In genomic region chr12:132445884-132446471, GRCh38 we compare ENCODE assay signal across 8 cellular contexts. TPM values are rescaled to one million over a fixed set of nuclear protein-coding genes. Genes with fewer than 3 reads are reported as not detected.
DNase-seq lines count a peak whose midpoint lies in the region; TF ChIP-seq lines count a peak whose summit lies in the region.

No MANE protein-coding gene starts in this region.

- DNase-seq in breast epithelium (ENCODE audit: low spot score in 2 of 2) (peak in 1 of 2 donors; percentile 76), MCF 10A (ENCODE audit: unreplicated experiment) (no peak), SHP77 (lab: John Stamatoyannopoulos, UW) (peak; percentile 99 to 100), adipocyte (ENCODE audit: low read depth) (no peak), tibial nerve (ENCODE audit: low spot score in 2 of 2) (no peak), retina (no peak)
- peak; percentile 58 to 64 for DNase-seq in stimulated activated CD4-positive, alpha-beta T cell treated with anti-CD3 and anti-CD28 coated beads, Interleukin-2, amount 100 ng/mL, for 24 hours

- no peaks in the 10 kb centered on the region for H3K36me3 ChIP-seq in breast epithelium
- no peaks in the 10 kb centered on the region for H3K36me3 ChIP-seq in adipocyte (ENCODE audit: control insufficient read depth, insufficient read depth, low read length, severe bottlenecking)
- H3K36me3 ChIP-seq in iPS-18a (ENCODE audit: control insufficient read depth, low read depth, low read length): no peaks in the 10 kb centered on the region
- H3K36me3 ChIP-seq in tibial nerve: no peaks in the 10 kb centered on the region

- TF ChIP-seq POLR2A in breast epithelium (IDR thresholded peaks at IDR 0.05) (no peak), tibial nerve (IDR thresholded peaks at IDR 0.05) (no peak)

- H3K36me3 Mint-ChIP-seq in MCF 10A (ENCODE audit: insufficient read depth, unreplicated experiment): no peaks in the 10 kb centered on the region

- no peaks in the 10 kb centered on the region for H3K4me1 ChIP-seq in breast epithelium
- H3K4me1 ChIP-seq in adipocyte (ENCODE audit: control insufficient read depth, insufficient read depth, low read length): peaks cover 21% of the 10 kb centered on the region
- H3K4me1 ChIP-seq in iPS-18a (ENCODE audit: control insufficient read depth, low read depth, low read length): no peaks in the 10 kb centered on the region
- H3K4me1 ChIP-seq in tibial nerve: peaks cover 0 to 15% (median 0%) of the 10 kb centered on the region in 4 donors

- peaks cover 43% of the 10 kb centered on the region for H3K27me3 Mint-ChIP-seq in MCF 10A (ENCODE audit: insufficient read depth, unreplicated experiment)

- peak overlapping the region; percentile 12 to 67 (median 50) for H3K4me3 ChIP-seq in breast epithelium
- peak overlapping the region; percentile 70 for H3K4me3 ChIP-seq in adipocyte (ENCODE audit: low read length)
- H3K4me3 ChIP-seq in iPS-18a (ENCODE audit: low read length): peak overlapping the region; percentile 79
- peak overlapping the region in 2 of 4 donors; percentile 14 to 35 for H3K4me3 ChIP-seq in tibial nerve

- no peaks in the 10 kb centered on the region for H3K9me3 Mint-ChIP-seq in MCF 10A (ENCODE audit: unreplicated experiment)

- no peak for TF ChIP-seq CTCF in breast epithelium (IDR thresholded peaks at IDR 0.05)
- no peak for TF ChIP-seq CTCF in MCF 10A (IDR thresholded peaks at IDR 0.05; ENCODE audit: unreplicated experiment)
- no peak for TF ChIP-seq CTCF in tibial nerve (IDR thresholded peaks at IDR 0.05)

- H3K27me3 ChIP-seq in breast epithelium (peaks cover 0 to 13% of the 10 kb centered on the region in 2 donors), adipocyte (replicated peaks; ENCODE audit: control insufficient read depth, insufficient read depth, low read length) (peaks cover 23% of the 10 kb centered on the region), iPS-18a (ENCODE audit: control insufficient read depth, insufficient read depth, low read length) (peaks cover 53% of the 10 kb centered on the region), tibial nerve (peaks cover 0 to 19% of the 10 kb centered on the region in 2 donors)

- no peak overlapping the region for H3K4me3 Mint-ChIP-seq in MCF 10A (ENCODE audit: unreplicated experiment)

- H3K4me1 Mint-ChIP-seq in MCF 10A (ENCODE audit: insufficient read depth, unreplicated experiment): no peaks in the 10 kb centered on the region

- no TSS peak for BruUV-seq in MCF 10A (replicated peaks; lab: Mats Ljungman, UMichigan)

- CTCF ChIA-PET in MCF 10A (lab: Yijun Ruan, JAX): interaction anchor here (0.5 to 0.6 kb wide), 2 partner anchors 15 to 16 kb away, joined by 3 to 4 read pairs; no protein-coding TSS in a partner anchor

- TF ChIP-seq EP300 in tibial nerve (IDR thresholded peaks at IDR 0.05): no peak

- no peak overlapping the region for H3K27ac Mint-ChIP-seq in MCF 10A (ENCODE audit: low read depth, unreplicated experiment)

- peak overlapping the region; percentile 54 for H3K9ac ChIP-seq in adipocyte (ENCODE audit: low read length)
- H3K9ac ChIP-seq in iPS-18a (ENCODE audit: low read length): peak overlapping the region; percentile 52

- 61 to 77% methylated on average over 32 to 38 of the region's 38 CpGs for WGBS in tibial nerve, 2 donors

- intact Hi-C loops in breast epithelium (cut with DNase I; ENCODE audit: low total_unique reads): no loop called here
- intact Hi-C loops in MCF 10A (cut with micrococcal nuclease): no loop called here

- no peaks in the 10 kb centered on the region for H3K9me3 ChIP-seq in breast epithelium
- no peaks in the 10 kb centered on the region for H3K9me3 ChIP-seq in adipocyte (ENCODE audit: control insufficient read depth, low read length)
- no peaks in the 10 kb centered on the region for H3K9me3 ChIP-seq in iPS-18a (ENCODE audit: control insufficient read depth, low read depth, low read length)
- peaks cover 0 to 3% (median 0%) of the 10 kb centered on the region in 4 donors for H3K9me3 ChIP-seq in tibial nerve

- peak overlapping the region; percentile 92 to 94 for H3K27ac ChIP-seq in breast epithelium
- H3K27ac ChIP-seq in iPS-18a (ENCODE audit: low read length): peak overlapping the region; percentile 57
- H3K27ac ChIP-seq in tibial nerve: peak overlapping the region in 2 of 4 donors; percentile 56 to 81

- POLR2A ChIA-PET in MCF 10A (lab: Yijun Ruan, JAX): interaction anchor here (0.6 kb wide), 1 partner anchor 145 kb away, joined by 4 read pairs; no protein-coding TSS in a partner anchor

RNA-seq across cellular contexts. Expression of gene FBRSL1, which starts 44.0 kb away (rescaled TPM):
- 1 to 10 TPM; 3.5 to 9.8 (median 7.2) TPM for total RNA-seq in breast epithelium
- total RNA-seq in MCF 10A (2022): 47.4 and 48.8 TPM in 2 replicates
- 10 to 100 TPM; 13.8 to 31.5 (median 16.1) TPM for total RNA-seq in tibial nerve

Comparison
In these comparisons a context has a peak if more than half of its experiments do, and no peak if none do; other contexts are left out.
1. DNase-seq: peak in SHP77 (2 of 2) and stimulated activated CD4-positive, alpha-beta T cell treated with anti-CD3 and anti-CD28 coated beads, Interleukin-2, amount 100 ng/mL, for 24 hours (2 of 2); none in MCF 10A (single experiment), adipocyte (single experiment), tibial nerve (0 of 2) and retina (single experiment).